Comparison of ENCODE assay signal across 17 cellular contexts in genomic region chr12:41184864-41185263, GRCh38. TPM values are rescaled to one million over a fixed set of nuclear protein-coding genes. Genes with fewer than 3 reads are reported as not detected.
DNase-seq lines count a peak whose midpoint lies in the region; ATAC-seq, FAIRE-seq and TF ChIP-seq lines count a peak whose summit lies in the region.
"Had no signal": no experiment of that assay in that cellular context is flagged by ENCODE, and none has a peak within 500 bp of the region (broad histone marks: within the 10 kb centered on the region; RNA-seq: fewer than 3 reads in every experiment).

No MANE protein-coding gene starts in this region.

- TF ChIP-seq EP300 in sigmoid colon (IDR thresholded peaks at IDR 0.05) = no peak

- H3K4me1 ChIP-seq in Loucy (ENCODE audit: insufficient read depth, low read length, poor library complexity, severe bottlenecking) (peaks cover 12% of the 10 kb centered on the region), foreskin keratinocyte (no peaks in the 10 kb centered on the region), sigmoid colon (peaks cover 0 to 32% (median 22%) of the 10 kb centered on the region in 4 donors), spleen (peaks cover 0 to 22% (median 17%) of the 10 kb centered on the region in 6 donors)
- H3K4me1 ChIP-seq: BE2C had no signal

- H3K27me3 ChIP-seq in Loucy (ENCODE audit: insufficient read depth, low read length, poor library complexity, severe bottlenecking) (no peaks in the 10 kb centered on the region), bronchial epithelial cell (ENCODE audit: control insufficient read depth, insufficient read depth, low read length) (peaks cover 24% of the 10 kb centered on the region), foreskin keratinocyte (peaks cover 42% of the 10 kb centered on the region), sigmoid colon (no peaks in the 10 kb centered on the region), spleen (replicated peaks in 1 of 7) (peaks cover 4 to 33% (median 27%) of the 10 kb centered on the region in 7 donors)

- FAIRE-seq in bronchial epithelial cell (lab: Jason Lieb, UNC) = no peak
- FAIRE-seq: A204.1, GM12878, GM18507 had no signal

- H3K4me3 ChIP-seq in Loucy (ENCODE audit: low read length, poor library complexity, severe bottlenecking) = no peak overlapping the region
- H3K4me3 ChIP-seq in bronchial epithelial cell (ENCODE audit: low read depth, low read length) = no peak overlapping the region
- H3K4me3 ChIP-seq in sigmoid colon = no peak overlapping the region
- H3K4me3 ChIP-seq in spleen = no peak overlapping the region
- H3K4me3 ChIP-seq: GM12878 had no signal

- H3K27ac ChIP-seq in foreskin keratinocyte (no peak overlapping the region), sigmoid colon (peak overlapping the region in 3 of 4 donors; percentile 53 to 95 (median 92)), spleen (no peak overlapping the region)
- H3K27ac ChIP-seq: C4-2B had no signal

- no peak overlapping the region for H3K4me2 ChIP-seq in Loucy (ENCODE audit: low read depth, low read length, poor library complexity, severe bottlenecking)

- ATAC-seq in foreskin keratinocyte (peak; percentile 39), HG03565 (IDR thresholded peaks at IDR 0.05; ENCODE audit: unreplicated experiment) (no peak)
- ATAC-seq: GM12878 had no signal

- intact Hi-C loops in sigmoid colon (cut with DNase I) = loop anchor here (5.0 to 10.0 kb wide), 6 partner anchors 78 to 837 kb away; no protein-coding TSS in a partner anchor
- intact Hi-C loops in spleen (cut with DNase I; ENCODE audit: low total_unique reads) = no loop called here

- TF ChIP-seq CTCF in Loucy (conservative IDR thresholded peaks at IDR 0.05; ENCODE audit: low read length) (no peak), bronchial epithelial cell (IDR thresholded peaks at IDR 0.05; ENCODE audit: insufficient read depth, low read length, severe bottlenecking) (no peak), foreskin keratinocyte (conservative IDR thresholded peaks at IDR 0.05) (no peak), sigmoid colon (IDR thresholded peaks at IDR 0.05) (no peak), spleen (IDR thresholded peaks at IDR 0.05 in 8 of 11, conservative IDR thresholded peaks at IDR 0.05 in 3 of 11) (no peak)

- no peaks in the 10 kb centered on the region for H3K9me3 ChIP-seq in Loucy (ENCODE audit: insufficient read depth, low read depth, low read length)
- H3K9me3 ChIP-seq in sigmoid colon = no peaks in the 10 kb centered on the region
- H3K9me3 ChIP-seq in spleen = no peaks in the 10 kb centered on the region
- H3K9me3 ChIP-seq: BE2C had no signal

- H3K9ac ChIP-seq in Loucy (ENCODE audit: low read depth, low read length, poor library complexity, severe bottlenecking) = no peak overlapping the region

- H3K9me2 ChIP-seq in Loucy (replicated peaks; ENCODE audit: low read depth, low read length) = no peaks in the 10 kb centered on the region

- TF ChIP-seq POLR2A in sigmoid colon (IDR thresholded peaks at IDR 0.05) (no peak), spleen (IDR thresholded peaks at IDR 0.05) (no peak)

- DNase-seq in bronchial epithelial cell (ENCODE audit: low read depth) = peak; percentile 21
- peak in 1 of 2 donors; percentile 28 for DNase-seq in foreskin keratinocyte
- DNase-seq in sigmoid colon = no peak
- no peak for DNase-seq in spleen
- DNase-seq in AG20443 (ENCODE audit: low spot score) = no peak
- no peak for DNase-seq in kidney tubule cell (ENCODE audit: low spot score)
- DNase-seq: BE2C; CD4-positive, alpha-beta memory T cell; DMS79; H7 had no signal

- H2AFZ ChIP-seq in Loucy (ENCODE audit: low read length) = peak overlapping the region; percentile 17; the same call in 1 of the 2 replicates

- no peaks in the 10 kb centered on the region for H4K20me1 ChIP-seq in Loucy (ENCODE audit: insufficient read depth, low read length, poor library complexity, severe bottlenecking)

- no peaks in the 10 kb centered on the region for H3F3A ChIP-seq in Loucy (ENCODE audit: low read depth)

- no peaks in the 10 kb centered on the region for H3K79me2 ChIP-seq in Loucy (ENCODE audit: insufficient read depth, low read length)

- H3K36me3 ChIP-seq in Loucy (ENCODE audit: insufficient read depth, low read length) = no peaks in the 10 kb centered on the region
- no peaks in the 10 kb centered on the region for H3K36me3 ChIP-seq in bronchial epithelial cell (ENCODE audit: control insufficient read depth, insufficient read depth, low read length)
- no peaks in the 10 kb centered on the region for H3K36me3 ChIP-seq in sigmoid colon
- H3K36me3 ChIP-seq in spleen = no peaks in the 10 kb centered on the region
- H3K36me3 ChIP-seq: BE2C had no signal

RNA-seq across cellular contexts. Expression of gene PDZRN4, which starts 3.3 kb away (rescaled TPM):
- total RNA-seq in bronchial epithelial cell (not detected in 2 replicates), foreskin keratinocyte (not detected in 2 replicates), sigmoid colon (10 to 100 TPM; 71.5 to 98.1 (median 87.7) TPM), spleen (under 1 TPM in 5 of 7 donors, not detected in 2; 0.23 to 0.77 (median 0.35) TPM)
- polyA plus RNA-seq in foreskin keratinocyte (not detected in 2 replicates), sigmoid colon (1 to 10 TPM in 2 of 3 donors, under 1 TPM in 1; 0.23 to 1.8 (median 1.7) TPM), spleen (under 1 TPM; 0.07 to 0.32 (median 0.08) TPM)
- total RNA-seq: CD4-positive, alpha-beta memory T cell; G401; GM12878 had no signal
- polyA plus RNA-seq: CD4-positive, alpha-beta memory T cell had no signal

Comparison
In these comparisons a context has a peak if more than half of its experiments do, and no peak if none do; other contexts are left out.
1. H3K27ac ChIP-seq: peak in sigmoid colon (3 of 4); none in foreskin keratinocyte (single experiment) and spleen (0 of 8).
2. RNA of gene PDZRN4, which starts 3.3 kb away (total RNA-seq): 71.5 to 98.1 TPM in sigmoid colon; 0.23 to 0.77 TPM in spleen, not detected in bronchial epithelial cell and not detected in foreskin keratinocyte; every median in the first group is over 10 times any median in the second.